In the genomic region with DNA sequence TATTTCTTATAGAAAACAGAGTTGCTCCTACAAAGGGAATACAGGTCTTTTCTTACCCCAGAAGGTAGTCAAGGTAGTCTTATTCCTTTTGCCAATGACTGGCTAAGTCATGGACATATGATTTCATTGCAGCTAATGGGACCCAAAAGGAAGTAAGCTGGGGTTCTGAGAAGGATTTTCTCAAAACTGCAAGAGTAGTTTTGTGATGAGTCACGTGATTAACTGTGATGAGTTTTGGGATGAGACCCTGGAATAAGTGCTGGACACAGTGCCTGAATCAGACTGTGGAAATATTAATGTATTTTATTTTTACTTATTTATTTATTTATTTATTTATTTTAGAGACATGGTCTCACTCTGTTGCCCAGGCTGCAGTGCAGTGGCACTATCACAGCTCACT, we compare ENCODE assay signal across 24 cellular contexts. TPM values are rescaled to one million over a fixed set of nuclear protein-coding genes. Genes with fewer than 3 reads are reported as not detected.
A peak's percentile ranks its signal among the peaks of the same experiment; 100 is the strongest.
DNase-seq lines count a peak whose midpoint lies in the region; FAIRE-seq and TF ChIP-seq lines count a peak whose summit lies in the region.
"Had no signal": no experiment of that assay in that cellular context is flagged by ENCODE, and none has a peak within 500 bp of the region (broad histone marks: within the 10 kb centered on the region; RNA-seq: fewer than 3 reads in every experiment).

No MANE protein-coding gene starts in this region.

- H3K4me3 ChIP-seq in ascending aorta (no peak overlapping the region), thyroid gland (replicated peaks in 1 of 3) (no peak overlapping the region)

- 95 to 97% methylated on average over 1 of the region's 1 CpG for WGBS in thyroid gland, 2 donors

- no peaks in the 10 kb centered on the region for H3K36me3 ChIP-seq in ascending aorta
- H3K36me3 ChIP-seq in thyroid gland: no peaks in the 10 kb centered on the region
- H3K36me3 ChIP-seq: BE2C had no signal

- TF ChIP-seq CTCF in ascending aorta (IDR thresholded peaks at IDR 0.05): no peak
- TF ChIP-seq CTCF in thyroid gland (IDR thresholded peaks at IDR 0.05): no peak

- no peaks in the 10 kb centered on the region for H3K27me3 ChIP-seq in ascending aorta
- no peaks in the 10 kb centered on the region for H3K27me3 ChIP-seq in thyroid gland
- H3K27me3 ChIP-seq: BE2C had no signal

- intact Hi-C loops in ascending aorta (cut with DNase I) (no loop called here), thyroid gland (cut with DNase I) (no loop called here)

- TF ChIP-seq POLR2A in GM12891 (IDR thresholded peaks at IDR 0.05; ENCODE audit: low read depth, low read length) (no peak), thyroid gland (IDR thresholded peaks at IDR 0.05) (no peak)

- peak; percentile 28 for FAIRE-seq in GM12891 (lab: Jason Lieb, UNC)
- FAIRE-seq: A204.1 had no signal

- no peak for DNase-seq in GM12891 (ENCODE audit: insufficient read length, low spot score)
- peak; percentile 24 for DNase-seq in NCI-H226
- DNase-seq in kidney tubule cell (ENCODE audit: low spot score): peak; percentile 18
- no peak for DNase-seq in stimulated activated CD4-positive, alpha-beta T cell treated with anti-CD3 and anti-CD28 coated beads, Interleukin-2, amount 100 ng/mL, for 48 hours
- DNase-seq in ascending aorta (ENCODE audit: low spot score in 2 of 2): no peak
- no peak for DNase-seq in thyroid gland
- DNase-seq in MV-4-11 (lab: John Stamatoyannopoulos, UW): no peak
- DNase-seq: ACHN; BE2C; C1 segment of cervical spinal cord; CD4-positive, CD25-positive, alpha-beta regulatory T cell; CD8-positive, alpha-beta memory T cell; COR-L47; DMS 273 treated with DMSO at 0.1 percent for 48 hours; DMS53; DND-41; GDM1; GOT3; H7; HFFc6; IMR-90 had no signal

- no peaks in the 10 kb centered on the region for H3K4me1 ChIP-seq in ascending aorta
- H3K4me1 ChIP-seq in thyroid gland: peaks cover 17 to 20% of the 10 kb centered on the region in 2 donors
- H3K4me1 ChIP-seq: BE2C had no signal

- H3K27ac ChIP-seq in ascending aorta (no peak overlapping the region), thyroid gland (no peak overlapping the region)
- H3K27ac ChIP-seq: HL-60 had no signal

- no peaks in the 10 kb centered on the region for H3K9me3 ChIP-seq in ascending aorta
- H3K9me3 ChIP-seq in thyroid gland: no peaks in the 10 kb centered on the region
- H3K9me3 ChIP-seq: BE2C had no signal

TF ChIP-seq in GM12891, 5 proteins besides CTCF, POLR2A, EP300 and RAD21:
- no peak for TF ChIP-seq PAX5 (IDR thresholded peaks at IDR 0.05; ENCODE audit: insufficient read depth, low read length, severe bottlenecking)
- TF ChIP-seq TAF1 (IDR thresholded peaks at IDR 0.05; ENCODE audit: low read depth, low read length): no peak
- TF ChIP-seq SPI1 (IDR thresholded peaks at IDR 0.05; ENCODE audit: low read depth, low read length): no peak
- no peak for TF ChIP-seq POLR2AphosphoS5 (IDR thresholded peaks at IDR 0.05; ENCODE audit: low read depth, low read length)
- TF ChIP-seq POU2F2 (IDR thresholded peaks at IDR 0.05; ENCODE audit: low read depth, low read length): no peak

RNA-seq across cellular contexts. Expression of a gene that starts 13.4 kb away (rescaled TPM):
- polyA plus RNA-seq in GM12891 (2012; ENCODE audit: low read depth, missing spikeins): 41.6 TPM
- total RNA-seq in ascending aorta: 25.2 TPM
- 10 to 100 TPM; 22.3 to 25.5 (median 22.5) TPM for total RNA-seq in thyroid gland

RNA-seq across cellular contexts. Expression of a gene that starts 27.5 kb away (rescaled TPM):
- not detected for polyA plus RNA-seq in GM12891 (2012; ENCODE audit: low read depth, missing spikeins)
- total RNA-seq in ascending aorta: not detected
- total RNA-seq in thyroid gland: under 1 TPM in 1 of 4 donors, not detected in 3; 0.11 TPM
- total RNA-seq: CD8-positive, alpha-beta memory T cell; HT1080 had no signal
- polyA plus RNA-seq: CD4-positive, CD25-positive, alpha-beta regulatory T cell; CD8-positive, alpha-beta memory T cell; IMR-90 had no signal

Comparison
In these comparisons a context has a peak if more than half of its experiments do, and no peak if none do; other contexts are left out.
1. DNase-seq: peak in NCI-H226 (single experiment) and kidney tubule cell (single experiment); none in GM12891 (single experiment), stimulated activated CD4-positive, alpha-beta T cell treated with anti-CD3 and anti-CD28 coated beads, Interleukin-2, amount 100 ng/mL, for 48 hours (0 of 2), ascending aorta (0 of 2), thyroid gland (0 of 2) and MV-4-11 (single experiment).